ENCODE assay signal across 9 cellular contexts in genomic region chr1:29236743-29236992, GRCh38. TPM values are rescaled to one million over a fixed set of nuclear protein-coding genes. Genes with fewer than 3 reads are reported as not detected.
DNase-seq lines count a peak whose midpoint lies in the region; ATAC-seq, FAIRE-seq and TF ChIP-seq lines count a peak whose summit lies in the region.
"Had no signal": no experiment of that assay in that cellular context is flagged by ENCODE, and none has a peak within 500 bp of the region (broad histone marks: within the 10 kb centered on the region; RNA-seq: fewer than 3 reads in every experiment).

No MANE protein-coding gene starts in this region.

- peak overlapping the region; percentile 18 for H3K27ac Mint-ChIP-seq in stimulated activated naive CD8-positive, alpha-beta T cell treated with anti-CD3 and anti-CD28 coated beads, Interleukin-15, Interleukin-2, amounts not matched to agents 100 ng/mL and 50 ng/mL, for 24 hours
- peak overlapping the region; percentile 61 for H3K27ac Mint-ChIP-seq in MCF 10A (ENCODE audit: low read depth, unreplicated experiment)

- no TSS peak for BruUV-seq in MCF 10A (replicated peaks; lab: Mats Ljungman, UMichigan)

- H3K9me3 Mint-ChIP-seq in stimulated activated naive CD8-positive, alpha-beta T cell treated with anti-CD3 and anti-CD28 coated beads, Interleukin-15, Interleukin-2, amounts not matched to agents 100 ng/mL and 50 ng/mL, for 24 hours, result no peaks in the 10 kb centered on the region
- H3K9me3 Mint-ChIP-seq in MCF 10A (ENCODE audit: unreplicated experiment), result no peaks in the 10 kb centered on the region

- CTCF ChIA-PET in MCF 10A (lab: Yijun Ruan, JAX), result interaction anchor here (0.6 to 1.4 kb wide), 13 partner anchors 9 to 1479 kb away, joined by 3 to 6 read pairs (median 3); no protein-coding TSS in a partner anchor

- H3K4me1 Mint-ChIP-seq in stimulated activated naive CD8-positive, alpha-beta T cell treated with anti-CD3 and anti-CD28 coated beads, Interleukin-15, Interleukin-2, amounts not matched to agents 100 ng/mL and 50 ng/mL, for 24 hours (ENCODE audit: low read depth), result peaks cover 22% of the 10 kb centered on the region
- peaks cover 30% of the 10 kb centered on the region for H3K4me1 Mint-ChIP-seq in MCF 10A (ENCODE audit: insufficient read depth, unreplicated experiment)

- H3K9me3 ChIP-seq in mucosa of rectum (ENCODE audit: control insufficient read depth in 2 of 2, low read length in 2 of 2), result no peaks in the 10 kb centered on the region

- peak overlapping the region; percentile 56 to 81 for H3K4me3 ChIP-seq in mucosa of rectum (ENCODE audit: low read length in 2 of 2)

- peak overlapping the region; percentile 80 for H3K4me3 Mint-ChIP-seq in stimulated activated naive CD8-positive, alpha-beta T cell treated with anti-CD3 and anti-CD28 coated beads, Interleukin-15, Interleukin-2, amounts not matched to agents 100 ng/mL and 50 ng/mL, for 24 hours
- peak overlapping the region; percentile 93 for H3K4me3 Mint-ChIP-seq in MCF 10A (ENCODE audit: unreplicated experiment)

- intact Hi-C loops in MCF 10A (cut with micrococcal nuclease), result loop anchor here (1.0 to 10.0 kb wide), 7 partner anchors 106 to 874 kb away; no protein-coding TSS in a partner anchor

- H3K36me3 ChIP-seq in mucosa of rectum (ENCODE audit: control insufficient read depth in 2 of 2, insufficient read depth in 2 of 2, low read length in 2 of 2), result no peaks in the 10 kb centered on the region

- peaks cover 53% of the 10 kb centered on the region for H3K27me3 Mint-ChIP-seq in stimulated activated naive CD8-positive, alpha-beta T cell treated with anti-CD3 and anti-CD28 coated beads, Interleukin-15, Interleukin-2, amounts not matched to agents 100 ng/mL and 50 ng/mL, for 24 hours
- peaks cover 14% of the 10 kb centered on the region for H3K27me3 Mint-ChIP-seq in MCF 10A (ENCODE audit: insufficient read depth, unreplicated experiment)

- H3K27me3 ChIP-seq in mucosa of rectum (ENCODE audit: control insufficient read depth in 2 of 2, insufficient read depth in 2 of 2, low read length in 2 of 2), result peaks cover 26 to 29% of the 10 kb centered on the region in 2 donors

- POLR2A ChIA-PET in MCF 10A (lab: Yijun Ruan, JAX), result interaction anchor here (0.6 to 1.2 kb wide), 6 partner anchors 39 to 1659 kb away, joined by 3 to 5 read pairs (median 3); no protein-coding TSS in a partner anchor

- no peak for DNase-seq in stimulated activated naive CD8-positive, alpha-beta T cell treated with anti-CD3 and anti-CD28 coated beads, Interleukin-15, Interleukin-2, amounts not matched to agents 100 U/mL and 50 U/mL, for 24 hours
- DNase-seq in MCF 10A (ENCODE audit: unreplicated experiment), result no peak
- DNase-seq in RCC 7860 (ENCODE audit: low spot score), result no peak
- no peak for DNase-seq in OCI-M1 (lab: John Stamatoyannopoulos, UW)

- ATAC-seq in stimulated activated naive CD8-positive, alpha-beta T cell treated with anti-CD3 and anti-CD28 coated beads, Interleukin-15, Interleukin-2, amounts not matched to agents 100 U/mL and 50 U/mL, for 24 hours, result no peak
- ATAC-seq in GM18858 (IDR thresholded peaks at IDR 0.05; ENCODE audit: unreplicated experiment) (no peak), GM21528 (IDR thresholded peaks at IDR 0.05; ENCODE audit: low FRiP score, unreplicated experiment) (no peak)

- FAIRE-seq in RCC 7860 (lab: Jason Lieb, UNC), result no peak
- FAIRE-seq: endometrium had no signal

- TF ChIP-seq CTCF in MCF 10A (IDR thresholded peaks at IDR 0.05; ENCODE audit: unreplicated experiment), result no peak

- H3K9ac ChIP-seq in mucosa of rectum (ENCODE audit: low read depth in 1 of 2, low read length in 2 of 2), result peak overlapping the region; percentile 41 to 48

- no peak overlapping the region for H3K27ac ChIP-seq in mucosa of rectum (ENCODE audit: low read depth in 2 of 2, low read length in 2 of 2)

- H3K4me1 ChIP-seq in mucosa of rectum (ENCODE audit: control insufficient read depth in 2 of 2, insufficient read depth in 2 of 2, low read length in 2 of 2), result peaks cover 9 to 16% of the 10 kb centered on the region in 2 donors

- H3K36me3 Mint-ChIP-seq in stimulated activated naive CD8-positive, alpha-beta T cell treated with anti-CD3 and anti-CD28 coated beads, Interleukin-15, Interleukin-2, amounts not matched to agents 100 ng/mL and 50 ng/mL, for 24 hours (ENCODE audit: low read depth), result no peaks in the 10 kb centered on the region
- H3K36me3 Mint-ChIP-seq in MCF 10A (ENCODE audit: insufficient read depth, unreplicated experiment), result peaks cover 6% of the 10 kb centered on the region

RNA-seq across cellular contexts. Expression of gene PTPRU, which starts 0.3 kb away (rescaled TPM):
- 24.1 and 26.8 TPM in 2 replicates for total RNA-seq in MCF 10A (2022)

RNA-seq across cellular contexts. Expression of gene MECR, which starts 5.9 kb away (rescaled TPM):
- total RNA-seq in MCF 10A (2022), result 46.2 and 59.1 TPM in 2 replicates

RNA-seq across cellular contexts. Expression of gene SRSF4, which starts 55.0 kb away (rescaled TPM):
- total RNA-seq in MCF 10A (2022), result 95.8 and 97.9 TPM in 2 replicates
